ENCODE assay signal across 11 cellular contexts in the genomic region with DNA sequence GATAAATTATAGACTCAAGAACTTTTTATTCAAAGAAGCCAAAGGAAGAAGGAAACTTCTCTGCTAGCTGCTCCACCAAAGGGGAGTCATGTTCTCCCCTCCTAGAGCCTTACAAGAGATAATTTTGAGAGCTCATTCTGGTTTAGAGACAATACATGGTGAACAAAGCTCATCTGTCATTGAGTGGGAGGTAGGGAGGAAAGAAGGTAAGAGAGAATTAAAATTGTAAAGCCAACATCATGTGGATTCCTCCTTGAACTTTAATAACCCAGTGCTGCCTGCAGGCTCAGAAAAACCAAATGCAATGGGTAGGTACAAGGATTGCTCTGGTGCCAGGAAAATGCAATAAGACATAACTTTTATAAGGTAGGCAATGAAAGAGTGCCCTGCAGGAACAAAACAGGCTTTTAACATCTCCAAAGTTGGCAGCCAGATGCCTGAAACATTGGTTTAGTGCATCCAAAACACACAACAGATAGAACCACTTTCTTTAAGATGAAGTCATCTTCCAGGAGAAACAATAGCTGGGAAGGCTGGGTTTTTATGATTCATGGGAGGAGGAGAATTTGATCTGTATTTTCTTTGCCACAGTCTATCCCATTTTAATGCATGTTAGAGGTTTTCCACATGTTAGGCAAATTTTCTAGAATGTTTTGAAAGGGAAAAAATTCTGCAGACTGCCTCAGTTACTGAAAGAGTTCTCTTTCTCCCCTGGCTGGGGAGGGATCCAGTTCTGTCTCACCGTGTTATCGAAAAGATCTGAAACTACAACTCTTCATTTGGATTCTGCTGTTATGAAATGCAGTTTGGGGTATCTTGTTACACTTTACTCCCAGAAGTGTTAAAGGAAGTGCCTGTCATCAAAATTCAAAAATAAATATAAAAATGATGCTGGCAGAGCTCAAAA. TPM values are rescaled to one million over a fixed set of nuclear protein-coding genes. Genes with fewer than 3 reads are reported as not detected.
DNase-seq lines count a peak whose midpoint lies in the region; ATAC-seq and TF ChIP-seq lines count a peak whose summit lies in the region.
"Had no signal": no experiment of that assay in that cellular context is flagged by ENCODE, and none has a peak within 500 bp of the region (broad histone marks: within the 10 kb centered on the region; RNA-seq: fewer than 3 reads in every experiment).

No MANE protein-coding gene starts in this region.

- peak overlapping the region; percentile 56 for H3K4me3 Mint-ChIP-seq in activated naive CD8-positive, alpha-beta T cell
- no peak overlapping the region for H3K4me3 Mint-ChIP-seq in activated naive CD8-positive, alpha-beta T cell treated with anti-CD3 and anti-CD28 coated beads for 36 hours
- H3K4me3 Mint-ChIP-seq in T-cell (peak overlapping the region; percentile 5 to 68 (median 32)), type B pancreatic cell (peak overlapping the region; percentile 12)
- H3K4me3 Mint-ChIP-seq: stimulated activated naive B cell treated with anti-CD40 and anti-IgM and Interleukin-4, amounts not matched to agents 10 μg/mL and 1 μg/mL and 100 μg/mL, for 72 hours had no signal

- no peak overlapping the region for H3K4me3 ChIP-seq in fibroblast of mammary gland (ENCODE audit: control insufficient read depth, low read depth, low read length)

- TF ChIP-seq CTCF in fibroblast of mammary gland (conservative IDR thresholded peaks at IDR 0.05; ENCODE audit: control insufficient read depth, insufficient read depth, low read depth, low read length) (no peak), type B pancreatic cell (conservative IDR thresholded peaks at IDR 0.05) (no peak)

- CTCF ChIA-PET in T-cell (lab: Charles Lee) = interaction anchor here in 1 of 2 donors (1.4 to 2.1 kb wide), 5 partner anchors 10 to 176 kb away, joined by 4 to 8 read pairs (median 5); no protein-coding TSS in a partner anchor

- H3K36me3 Mint-ChIP-seq in activated naive CD8-positive, alpha-beta T cell = no peaks in the 10 kb centered on the region
- H3K36me3 Mint-ChIP-seq in activated naive CD8-positive, alpha-beta T cell treated with anti-CD3 and anti-CD28 coated beads for 36 hours = no peaks in the 10 kb centered on the region
- H3K36me3 Mint-ChIP-seq in T-cell (no peaks in the 10 kb centered on the region), type B pancreatic cell (no peaks in the 10 kb centered on the region)
- H3K36me3 Mint-ChIP-seq: stimulated activated naive B cell treated with anti-CD40 and anti-IgM and Interleukin-4, amounts not matched to agents 10 μg/mL and 1 μg/mL and 100 μg/mL, for 72 hours had no signal

- peak overlapping the region; percentile 77 for H3K27ac Mint-ChIP-seq in activated naive CD8-positive, alpha-beta T cell
- no peak overlapping the region for H3K27ac Mint-ChIP-seq in activated naive CD8-positive, alpha-beta T cell treated with anti-CD3 and anti-CD28 coated beads for 36 hours
- peak overlapping the region; percentile 85 to 96 for H3K27ac Mint-ChIP-seq in T-cell
- H3K27ac Mint-ChIP-seq in type B pancreatic cell = peak overlapping the region; percentile 96
- H3K27ac Mint-ChIP-seq: stimulated activated naive B cell treated with anti-CD40 and anti-IgM and Interleukin-4, amounts not matched to agents 10 μg/mL and 1 μg/mL and 100 μg/mL, for 72 hours had no signal

- ATAC-seq in T-cell (replicated peaks in 1 of 4) = no peak
- no peak for ATAC-seq in HG03135 (IDR thresholded peaks at IDR 0.05; ENCODE audit: unreplicated experiment)
- ATAC-seq in HG02678 (IDR thresholded peaks at IDR 0.05; ENCODE audit: unreplicated experiment) = no peak
- no peak for ATAC-seq in HG02970 (IDR thresholded peaks at IDR 0.05; ENCODE audit: low FRiP score, unreplicated experiment)

- DNase-seq in activated naive CD8-positive, alpha-beta T cell treated with anti-CD3 and anti-CD28 coated beads for 36 hours = no peak
- DNase-seq in T-cell (no peak), fibroblast of mammary gland (ENCODE audit: low read depth) (peak; percentile 59), type B pancreatic cell (ENCODE audit: extremely low spot score, unreplicated experiment) (no peak)
- DNase-seq: NCI-H2029 treated with DMSO at 0.1 percent for 48 hours; SHP77 treated with DMSO at 0.1 percent for 48 hours; stimulated activated naive B cell treated with anti-CD40 and anti-IgM and Interleukin-4, amounts not matched to agents 10 μg/mL and 1 μg/mL and 100 μg/mL, for 72 hours had no signal

- POLR2A ChIA-PET in T-cell (lab: Charles Lee) = interaction anchor here (0.7 to 1.3 kb wide), 3 partner anchors 9 to 103 kb away, joined by 3 to 20 read pairs (median 3); no protein-coding TSS in a partner anchor

- peaks cover 70% of the 10 kb centered on the region for H3K4me1 Mint-ChIP-seq in activated naive CD8-positive, alpha-beta T cell (ENCODE audit: low read depth)
- peaks cover 55% of the 10 kb centered on the region for H3K4me1 Mint-ChIP-seq in activated naive CD8-positive, alpha-beta T cell treated with anti-CD3 and anti-CD28 coated beads for 36 hours
- peaks cover 71 to 82% (median 78%) of the 10 kb centered on the region in 3 donors for H3K4me1 Mint-ChIP-seq in T-cell
- peaks cover 47% of the 10 kb centered on the region for H3K4me1 Mint-ChIP-seq in type B pancreatic cell (ENCODE audit: unreplicated experiment)

- H3K9me3 Mint-ChIP-seq in activated naive CD8-positive, alpha-beta T cell (ENCODE audit: low read depth) = no peaks in the 10 kb centered on the region
- no peaks in the 10 kb centered on the region for H3K9me3 Mint-ChIP-seq in activated naive CD8-positive, alpha-beta T cell treated with anti-CD3 and anti-CD28 coated beads for 36 hours
- H3K9me3 Mint-ChIP-seq in T-cell (no peaks in the 10 kb centered on the region), type B pancreatic cell (no peaks in the 10 kb centered on the region)
- H3K9me3 Mint-ChIP-seq: stimulated activated naive B cell treated with anti-CD40 and anti-IgM and Interleukin-4, amounts not matched to agents 10 μg/mL and 1 μg/mL and 100 μg/mL, for 72 hours had no signal

- H3K27me3 Mint-ChIP-seq in activated naive CD8-positive, alpha-beta T cell = no peaks in the 10 kb centered on the region
- H3K27me3 Mint-ChIP-seq in activated naive CD8-positive, alpha-beta T cell treated with anti-CD3 and anti-CD28 coated beads for 36 hours = no peaks in the 10 kb centered on the region
- no peaks in the 10 kb centered on the region for H3K27me3 Mint-ChIP-seq in T-cell
- no peaks in the 10 kb centered on the region for H3K27me3 Mint-ChIP-seq in type B pancreatic cell
- H3K27me3 Mint-ChIP-seq: stimulated activated naive B cell treated with anti-CD40 and anti-IgM and Interleukin-4, amounts not matched to agents 10 μg/mL and 1 μg/mL and 100 μg/mL, for 72 hours had no signal

RNA-seq across cellular contexts. Expression of a gene that starts 11.3 kb away (rescaled TPM):
- 10 to 100 TPM; 81.2 to 88.2 TPM for total RNA-seq in activated naive CD8-positive, alpha-beta T cell treated with anti-CD3 and anti-CD28 coated beads for 36 hours
- total RNA-seq in T-cell (100 to 1,000 TPM in 4 of 5 donors, 10 to 100 TPM in 1; 93.4 to 132 (median 124) TPM), type B pancreatic cell (ENCODE audit: low replicate concordance) (20.9 and 32.6 TPM in 2 replicates)
